1 cellular context compared by ENCODE assay signal in the genomic region with DNA sequence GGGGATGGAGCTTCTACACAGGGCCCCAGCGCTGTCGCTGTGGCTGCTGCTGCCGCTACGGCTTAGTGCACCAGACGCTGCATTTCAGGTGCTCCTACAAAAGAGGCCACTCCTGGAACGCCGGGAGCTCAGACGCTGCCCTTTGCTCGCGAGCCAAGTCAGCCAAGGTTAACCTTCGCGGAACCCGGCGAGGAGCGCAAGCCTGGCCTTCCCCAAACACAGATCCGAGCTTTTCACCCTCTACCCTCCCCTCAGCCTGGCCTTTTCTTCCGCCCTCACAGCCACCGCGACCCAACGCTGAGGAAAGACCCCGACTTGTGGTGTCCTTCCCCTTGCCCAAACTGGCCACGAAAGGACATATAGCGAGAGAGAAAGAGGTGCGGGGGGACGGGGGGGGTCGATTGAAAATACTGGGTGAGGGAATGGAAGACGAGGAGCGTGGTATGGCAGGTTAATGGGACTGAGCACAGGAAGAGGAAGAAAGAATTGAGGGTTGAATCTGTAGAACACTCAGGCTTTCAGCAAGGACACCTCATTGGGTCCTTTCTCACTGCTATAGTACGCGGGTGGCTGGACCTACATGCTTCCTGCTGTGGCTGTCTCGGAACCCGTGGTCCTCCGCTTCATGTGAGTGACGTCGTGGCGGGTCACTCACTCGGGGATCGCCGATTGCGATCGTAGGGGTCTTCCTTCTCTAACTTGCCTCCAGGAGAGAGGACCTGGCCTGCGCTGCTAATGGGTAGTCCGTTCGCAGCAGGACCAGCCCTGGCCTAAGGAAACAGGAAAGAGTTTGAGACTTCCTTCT.
TF ChIP-seq lines count a peak whose summit lies in the region.

A gene (plus strand): TSS at position 583 of the 805 bp plus-strand sequence. CDS start 8,460 bp downstream, outside the sequence.
A gene (minus strand): TSS at position 242 of the 805 bp plus-strand sequence. CDS start 7,249 bp downstream, outside the sequence.

TF ChIP-seq in K562, 482 proteins besides CTCF, POLR2A, EP300 and RAD21 (continued from another document and continues in another):
- TF ChIP-seq, protein P1, sequence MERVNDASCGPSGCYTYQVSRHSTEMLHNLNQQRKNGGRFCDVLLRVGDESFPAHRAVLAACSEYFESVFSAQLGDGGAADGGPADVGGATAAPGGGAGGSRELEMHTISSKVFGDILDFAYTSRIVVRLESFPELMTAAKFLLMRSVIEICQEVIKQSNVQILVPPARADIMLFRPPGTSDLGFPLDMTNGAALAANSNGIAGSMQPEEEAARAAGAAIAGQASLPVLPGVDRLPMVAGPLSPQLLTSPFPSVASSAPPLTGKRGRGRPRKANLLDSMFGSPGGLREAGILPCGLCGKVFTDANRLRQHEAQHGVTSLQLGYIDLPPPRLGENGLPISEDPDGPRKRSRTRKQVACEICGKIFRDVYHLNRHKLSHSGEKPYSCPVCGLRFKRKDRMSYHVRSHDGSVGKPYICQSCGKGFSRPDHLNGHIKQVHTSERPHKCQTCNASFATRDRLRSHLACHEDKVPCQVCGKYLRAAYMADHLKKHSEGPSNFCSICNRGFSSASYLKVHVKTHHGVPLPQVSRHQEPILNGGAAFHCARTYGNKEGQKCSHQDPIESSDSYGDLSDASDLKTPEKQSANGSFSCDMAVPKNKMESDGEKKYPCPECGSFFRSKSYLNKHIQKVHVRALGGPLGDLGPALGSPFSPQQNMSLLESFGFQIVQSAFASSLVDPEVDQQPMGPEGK (CRISPR knock-in tag; IDR thresholded peaks at IDR 0.05; ENCODE audit: borderline replicate concordance): no peak
- TF ChIP-seq ETV6 (IDR thresholded peaks at IDR 0.05; ENCODE audit: borderline replicate concordance in 1 of 2, low read depth in 2 of 2, low read length in 1 of 2): no peak
- no peak for TF ChIP-seq ETV6 (CRISPR knock-in tag; IDR thresholded peaks at IDR 0.05; ENCODE audit: borderline replicate concordance)
- no peak for TF ChIP-seq MCM5 (IDR thresholded peaks at IDR 0.05; ENCODE audit: low read depth)
- TF ChIP-seq, protein P2, sequence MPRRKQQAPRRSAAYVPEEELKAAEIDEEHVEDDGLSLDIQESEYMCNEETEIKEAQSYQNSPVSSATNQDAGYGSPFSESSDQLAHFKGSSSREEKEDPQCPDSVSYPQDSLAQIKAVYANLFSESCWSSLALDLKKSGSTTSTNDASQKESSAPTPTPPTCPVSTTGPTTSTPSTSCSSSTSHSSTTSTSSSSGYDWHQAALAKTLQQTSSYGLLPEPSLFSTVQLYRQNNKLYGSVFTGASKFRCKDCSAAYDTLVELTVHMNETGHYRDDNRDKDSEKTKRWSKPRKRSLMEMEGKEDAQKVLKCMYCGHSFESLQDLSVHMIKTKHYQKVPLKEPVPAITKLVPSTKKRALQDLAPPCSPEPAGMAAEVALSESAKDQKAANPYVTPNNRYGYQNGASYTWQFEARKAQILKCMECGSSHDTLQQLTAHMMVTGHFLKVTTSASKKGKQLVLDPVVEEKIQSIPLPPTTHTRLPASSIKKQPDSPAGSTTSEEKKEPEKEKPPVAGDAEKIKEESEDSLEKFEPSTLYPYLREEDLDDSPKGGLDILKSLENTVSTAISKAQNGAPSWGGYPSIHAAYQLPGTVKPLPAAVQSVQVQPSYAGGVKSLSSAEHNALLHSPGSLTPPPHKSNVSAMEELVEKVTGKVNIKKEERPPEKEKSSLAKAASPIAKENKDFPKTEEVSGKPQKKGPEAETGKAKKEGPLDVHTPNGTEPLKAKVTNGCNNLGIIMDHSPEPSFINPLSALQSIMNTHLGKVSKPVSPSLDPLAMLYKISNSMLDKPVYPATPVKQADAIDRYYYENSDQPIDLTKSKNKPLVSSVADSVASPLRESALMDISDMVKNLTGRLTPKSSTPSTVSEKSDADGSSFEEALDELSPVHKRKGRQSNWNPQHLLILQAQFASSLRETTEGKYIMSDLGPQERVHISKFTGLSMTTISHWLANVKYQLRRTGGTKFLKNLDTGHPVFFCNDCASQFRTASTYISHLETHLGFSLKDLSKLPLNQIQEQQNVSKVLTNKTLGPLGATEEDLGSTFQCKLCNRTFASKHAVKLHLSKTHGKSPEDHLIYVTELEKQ (CRISPR knock-in tag; IDR thresholded peaks at IDR 0.05): no peak
- peak; percentile 62; the same call in 1 of the 2 replicates for TF ChIP-seq FOXJ2 (tag; IDR thresholded peaks at IDR 0.05)
- peak; percentile 95 for TF ChIP-seq POLR2G (IDR thresholded peaks at IDR 0.05; ENCODE audit: low read depth, low read length)
- TF ChIP-seq NFE2 (IDR thresholded peaks at IDR 0.05; ENCODE audit: low read depth): peak; percentile 93
- peak; percentile 87 for TF ChIP-seq NBN (IDR thresholded peaks at IDR 0.05; ENCODE audit: low read depth)
- TF ChIP-seq ZFP36 (IDR thresholded peaks at IDR 0.05; ENCODE audit: low read depth, low read length, partially characterized antibody): peak; percentile 27
- no peak for TF ChIP-seq NCOA1 (IDR thresholded peaks at IDR 0.05; ENCODE audit: low read depth)
- no peak for TF ChIP-seq ZNF77 (CRISPR knock-in tag; IDR thresholded peaks at IDR 0.05)
- TF ChIP-seq, protein P3, sequence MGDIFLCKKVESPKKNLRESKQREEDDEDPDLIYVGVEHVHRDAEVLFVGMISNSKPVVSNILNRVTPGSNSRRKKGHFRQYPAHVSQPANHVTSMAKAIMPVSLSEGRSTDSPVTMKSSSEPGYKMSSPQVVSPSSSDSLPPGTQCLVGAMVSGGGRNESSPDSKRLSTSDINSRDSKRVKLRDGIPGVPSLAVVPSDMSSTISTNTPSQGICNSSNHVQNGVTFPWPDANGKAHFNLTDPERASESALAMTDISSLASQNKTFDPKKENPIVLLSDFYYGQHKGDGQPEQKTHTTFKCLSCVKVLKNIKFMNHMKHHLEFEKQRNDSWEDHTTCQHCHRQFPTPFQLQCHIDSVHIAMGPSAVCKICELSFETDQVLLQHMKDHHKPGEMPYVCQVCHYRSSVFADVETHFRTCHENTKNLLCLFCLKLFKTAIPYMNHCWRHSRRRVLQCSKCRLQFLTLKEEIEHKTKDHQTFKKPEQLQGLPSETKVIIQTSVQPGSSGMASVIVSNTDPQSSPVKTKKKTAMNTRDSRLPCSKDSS (IDR thresholded peaks at IDR 0.05; ENCODE audit: low read depth, partially characterized antibody): no peak
- no peak for TF ChIP-seq SNRNP70 (optimal IDR thresholded peaks at IDR 0.05; ENCODE audit: low read depth, low read length)
- TF ChIP-seq HDAC1 (IDR thresholded peaks at IDR 0.05): peak in 1 of 2 experiments; percentile 78; a peak in 2 of 4 replicates
- TF ChIP-seq LEF1 (IDR thresholded peaks at IDR 0.05): no peak
- TF ChIP-seq EGR1 (conservative IDR thresholded peaks at IDR 0.05): peak; percentile 35; the same call in 1 of the 2 replicates
- TF ChIP-seq, protein P4, sequence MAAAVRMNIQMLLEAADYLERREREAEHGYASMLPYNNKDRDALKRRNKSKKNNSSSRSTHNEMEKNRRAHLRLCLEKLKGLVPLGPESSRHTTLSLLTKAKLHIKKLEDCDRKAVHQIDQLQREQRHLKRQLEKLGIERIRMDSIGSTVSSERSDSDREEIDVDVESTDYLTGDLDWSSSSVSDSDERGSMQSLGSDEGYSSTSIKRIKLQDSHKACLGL (CRISPR knock-in tag; IDR thresholded peaks at IDR 0.05; ENCODE audit: borderline replicate concordance, poor library complexity, severe bottlenecking): peak; percentile 72
- TF ChIP-seq, protein P5, sequence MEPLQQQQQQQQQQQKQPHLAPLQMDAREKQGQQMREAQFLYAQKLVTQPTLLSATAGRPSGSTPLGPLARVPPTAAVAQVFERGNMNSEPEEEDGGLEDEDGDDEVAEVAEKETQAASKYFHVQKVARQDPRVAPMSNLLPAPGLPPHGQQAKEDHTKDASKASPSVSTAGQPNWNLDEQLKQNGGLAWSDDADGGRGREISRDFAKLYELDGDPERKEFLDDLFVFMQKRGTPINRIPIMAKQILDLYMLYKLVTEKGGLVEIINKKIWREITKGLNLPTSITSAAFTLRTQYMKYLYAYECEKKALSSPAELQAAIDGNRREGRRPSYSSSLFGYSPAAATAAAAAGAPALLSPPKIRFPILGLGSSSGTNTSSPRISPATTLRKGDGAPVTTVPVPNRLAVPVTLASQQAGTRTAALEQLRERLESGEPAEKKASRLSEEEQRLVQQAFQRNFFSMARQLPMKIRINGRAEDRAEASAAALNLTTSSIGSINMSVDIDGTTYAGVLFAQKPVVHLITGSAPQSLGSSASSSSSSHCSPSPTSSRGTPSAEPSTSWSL (CRISPR knock-in tag; IDR thresholded peaks at IDR 0.05; ENCODE audit: borderline replicate concordance): no peak
- no peak for TF ChIP-seq STAT5B (CRISPR knock-in tag; IDR thresholded peaks at IDR 0.05)
- peak; percentile 27; the same call in 1 of the 2 replicates for TF ChIP-seq L3MBTL2 (IDR thresholded peaks at IDR 0.05)
- TF ChIP-seq SUPT5H (IDR thresholded peaks at IDR 0.05): peak; percentile 86
- TF ChIP-seq NCOA6 (IDR thresholded peaks at IDR 0.05): no peak
- TF ChIP-seq, protein P6, sequence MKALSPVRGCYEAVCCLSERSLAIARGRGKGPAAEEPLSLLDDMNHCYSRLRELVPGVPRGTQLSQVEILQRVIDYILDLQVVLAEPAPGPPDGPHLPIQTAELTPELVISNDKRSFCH (CRISPR knock-in tag; IDR thresholded peaks at IDR 0.05): no peak
- TF ChIP-seq, protein P6 (tag; IDR thresholded peaks at IDR 0.05): no peak
- TF ChIP-seq NFIC (IDR thresholded peaks at IDR 0.05): peak; percentile 28; the same call in 1 of the 2 replicates
- TF ChIP-seq, protein P7, sequence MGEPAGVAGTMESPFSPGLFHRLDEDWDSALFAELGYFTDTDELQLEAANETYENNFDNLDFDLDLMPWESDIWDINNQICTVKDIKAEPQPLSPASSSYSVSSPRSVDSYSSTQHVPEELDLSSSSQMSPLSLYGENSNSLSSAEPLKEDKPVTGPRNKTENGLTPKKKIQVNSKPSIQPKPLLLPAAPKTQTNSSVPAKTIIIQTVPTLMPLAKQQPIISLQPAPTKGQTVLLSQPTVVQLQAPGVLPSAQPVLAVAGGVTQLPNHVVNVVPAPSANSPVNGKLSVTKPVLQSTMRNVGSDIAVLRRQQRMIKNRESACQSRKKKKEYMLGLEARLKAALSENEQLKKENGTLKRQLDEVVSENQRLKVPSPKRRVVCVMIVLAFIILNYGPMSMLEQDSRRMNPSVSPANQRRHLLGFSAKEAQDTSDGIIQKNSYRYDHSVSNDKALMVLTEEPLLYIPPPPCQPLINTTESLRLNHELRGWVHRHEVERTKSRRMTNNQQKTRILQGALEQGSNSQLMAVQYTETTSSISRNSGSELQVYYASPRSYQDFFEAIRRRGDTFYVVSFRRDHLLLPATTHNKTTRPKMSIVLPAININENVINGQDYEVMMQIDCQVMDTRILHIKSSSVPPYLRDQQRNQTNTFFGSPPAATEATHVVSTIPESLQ (CRISPR knock-in tag; IDR thresholded peaks at IDR 0.05): no peak
- TF ChIP-seq NFE2L1 (tag; IDR thresholded peaks at IDR 0.05; ENCODE audit: borderline replicate concordance, low read depth): no peak
- TF ChIP-seq, protein P8, sequence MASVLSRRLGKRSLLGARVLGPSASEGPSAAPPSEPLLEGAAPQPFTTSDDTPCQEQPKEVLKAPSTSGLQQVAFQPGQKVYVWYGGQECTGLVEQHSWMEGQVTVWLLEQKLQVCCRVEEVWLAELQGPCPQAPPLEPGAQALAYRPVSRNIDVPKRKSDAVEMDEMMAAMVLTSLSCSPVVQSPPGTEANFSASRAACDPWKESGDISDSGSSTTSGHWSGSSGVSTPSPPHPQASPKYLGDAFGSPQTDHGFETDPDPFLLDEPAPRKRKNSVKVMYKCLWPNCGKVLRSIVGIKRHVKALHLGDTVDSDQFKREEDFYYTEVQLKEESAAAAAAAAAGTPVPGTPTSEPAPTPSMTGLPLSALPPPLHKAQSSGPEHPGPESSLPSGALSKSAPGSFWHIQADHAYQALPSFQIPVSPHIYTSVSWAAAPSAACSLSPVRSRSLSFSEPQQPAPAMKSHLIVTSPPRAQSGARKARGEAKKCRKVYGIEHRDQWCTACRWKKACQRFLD (CRISPR knock-in tag; IDR thresholded peaks at IDR 0.05): 0 out of 2 replicates have a peak, but pooled peaks have one; percentile 35
- TF ChIP-seq NR2C2 (CRISPR knock-in tag; IDR thresholded peaks at IDR 0.05): no peak
- peak; percentile 81 for TF ChIP-seq NR2C2 (tag; IDR thresholded peaks at IDR 0.05)
- TF ChIP-seq NFRKB (IDR thresholded peaks at IDR 0.05; ENCODE audit: low read depth): peak; percentile 85
- TF ChIP-seq ELF4 (CRISPR knock-in tag; IDR thresholded peaks at IDR 0.05): peak; percentile 84; the same call in 1 of the 2 replicates
- TF ChIP-seq, protein P9, sequence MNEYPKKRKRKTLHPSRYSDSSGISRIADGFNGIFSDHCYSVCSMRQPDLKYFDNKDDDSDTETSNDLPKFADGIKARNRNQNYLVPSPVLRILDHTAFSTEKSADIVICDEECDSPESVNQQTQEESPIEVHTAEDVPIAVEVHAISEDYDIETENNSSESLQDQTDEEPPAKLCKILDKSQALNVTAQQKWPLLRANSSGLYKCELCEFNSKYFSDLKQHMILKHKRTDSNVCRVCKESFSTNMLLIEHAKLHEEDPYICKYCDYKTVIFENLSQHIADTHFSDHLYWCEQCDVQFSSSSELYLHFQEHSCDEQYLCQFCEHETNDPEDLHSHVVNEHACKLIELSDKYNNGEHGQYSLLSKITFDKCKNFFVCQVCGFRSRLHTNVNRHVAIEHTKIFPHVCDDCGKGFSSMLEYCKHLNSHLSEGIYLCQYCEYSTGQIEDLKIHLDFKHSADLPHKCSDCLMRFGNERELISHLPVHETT (CRISPR knock-in tag; conservative IDR thresholded peaks at IDR 0.05 in 1 of 2, IDR thresholded peaks at IDR 0.05 in 1 of 2): peak in 1 of 2 experiments; percentile 71; a peak in 1 of 4 replicates
- TF ChIP-seq GTF2F1 (IDR thresholded peaks at IDR 0.05; ENCODE audit: low read depth, low read length): 0 out of 2 replicates have a peak, but pooled peaks have one; percentile 17
- TF ChIP-seq, protein P10, sequence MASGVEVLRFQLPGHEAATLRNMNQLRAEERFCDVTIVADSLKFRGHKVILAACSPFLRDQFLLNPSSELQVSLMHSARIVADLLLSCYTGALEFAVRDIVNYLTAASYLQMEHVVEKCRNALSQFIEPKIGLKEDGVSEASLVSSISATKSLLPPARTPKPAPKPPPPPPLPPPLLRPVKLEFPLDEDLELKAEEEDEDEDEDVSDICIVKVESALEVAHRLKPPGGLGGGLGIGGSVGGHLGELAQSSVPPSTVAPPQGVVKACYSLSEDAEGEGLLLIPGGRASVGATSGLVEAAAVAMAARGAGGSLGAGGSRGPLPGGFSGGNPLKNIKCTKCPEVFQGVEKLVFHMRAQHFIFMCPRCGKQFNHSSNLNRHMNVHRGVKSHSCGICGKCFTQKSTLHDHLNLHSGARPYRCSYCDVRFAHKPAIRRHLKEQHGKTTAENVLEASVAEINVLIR (CRISPR knock-in tag; IDR thresholded peaks at IDR 0.05): peak; percentile 91
- TF ChIP-seq SP2 (IDR thresholded peaks at IDR 0.05; ENCODE audit: extremely low read depth, low read depth, low read length, poor library complexity, severe bottlenecking): no peak
- TF ChIP-seq, protein P11, sequence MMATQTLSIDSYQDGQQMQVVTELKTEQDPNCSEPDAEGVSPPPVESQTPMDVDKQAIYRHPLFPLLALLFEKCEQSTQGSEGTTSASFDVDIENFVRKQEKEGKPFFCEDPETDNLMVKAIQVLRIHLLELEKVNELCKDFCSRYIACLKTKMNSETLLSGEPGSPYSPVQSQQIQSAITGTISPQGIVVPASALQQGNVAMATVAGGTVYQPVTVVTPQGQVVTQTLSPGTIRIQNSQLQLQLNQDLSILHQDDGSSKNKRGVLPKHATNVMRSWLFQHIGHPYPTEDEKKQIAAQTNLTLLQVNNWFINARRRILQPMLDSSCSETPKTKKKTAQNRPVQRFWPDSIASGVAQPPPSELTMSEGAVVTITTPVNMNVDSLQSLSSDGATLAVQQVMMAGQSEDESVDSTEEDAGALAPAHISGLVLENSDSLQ (IDR thresholded peaks at IDR 0.05): peak; percentile 81
- no peak for TF ChIP-seq BRD4 (IDR thresholded peaks at IDR 0.05)
